Comparison of ENCODE assay signal across 24 cellular contexts in the genomic region with DNA sequence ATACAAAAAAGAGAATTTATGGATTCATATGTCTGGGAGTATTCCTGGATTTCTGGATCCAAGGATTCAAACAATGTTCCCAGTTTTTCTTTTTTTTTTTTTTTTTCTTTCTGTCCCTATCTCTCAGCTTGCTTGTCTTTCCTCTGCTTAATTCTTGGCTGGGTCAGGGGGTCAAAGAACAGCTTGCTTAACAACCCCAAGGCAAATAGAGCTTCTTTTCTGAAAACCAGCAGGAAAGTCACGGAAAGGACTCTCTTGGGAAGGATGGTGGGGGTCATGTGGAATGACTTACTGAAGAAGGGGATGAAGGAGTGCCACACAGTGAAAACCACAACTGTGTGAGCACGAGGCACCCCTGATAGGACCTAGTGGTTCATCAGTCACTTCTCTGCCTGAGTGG. TPM values are rescaled to one million over a fixed set of nuclear protein-coding genes. Genes with fewer than 3 reads are reported as not detected.
DNase-seq lines count a peak whose midpoint lies in the region; ATAC-seq, FAIRE-seq and TF ChIP-seq lines count a peak whose summit lies in the region.
"Had no signal": no experiment of that assay in that cellular context is flagged by ENCODE, and none has a peak within 500 bp of the region (broad histone marks: within the 10 kb centered on the region; RNA-seq: fewer than 3 reads in every experiment).

No MANE protein-coding gene starts in this region.

- peak overlapping the region in 1 of 2 donors; percentile 54 for H3K27ac Mint-ChIP-seq in stimulated activated naive CD8-positive, alpha-beta T cell treated with anti-CD3 and anti-CD28 coated beads, Interleukin-15, amount 100 ng/mL, for 72 hours
- H3K27ac Mint-ChIP-seq: HFFc6; T-helper 2 cell treated with Interferon-gamma antibody and Interleukin-4, amounts not matched to agents 5 μg/mL and 100 μg/mL, for 36 hours had no signal

- DNase-seq in SK-MEL-5 (ENCODE audit: low read depth, low spot score) (peak; percentile 6), endothelial cell of umbilical vein (ENCODE audit: low read depth, low spot score) (peak; percentile 62), lower lobe of right lung (no peak), thoracic aorta (ENCODE audit: low spot score) (no peak), inferior parietal cortex (ENCODE audit: extremely low spot score) (no peak)
- DNase-seq in stimulated activated naive CD8-positive, alpha-beta T cell treated with anti-CD3 and anti-CD28 coated beads, Interleukin-15, amount 100 ng/mL, for 72 hours = no peak
- DNase-seq: activated CD4-positive, alpha-beta T cell treated with anti-CD3 and anti-CD28 coated beads, Interleukin-2, amount 50 U/mL, for 1 hour; aorta; dermis blood vessel endothelial cell; heart right ventricle; HFFc6; left colon; NCI-H1105 treated with DMSO at 0.1 percent for 48 hours; NCI-H2029; NCI-H2227 treated with DMSO at 0.1 percent for 48 hours had no signal

- H3K4me3 ChIP-seq in endothelial cell of umbilical vein (replicated peaks in 1 of 3; ENCODE audit: insufficient read depth in 1 of 3, low read depth in 1 of 3, low read length in 3 of 3) (no peak overlapping the region), lower lobe of right lung (no peak overlapping the region), thoracic aorta (no peak overlapping the region)
- H3K4me3 ChIP-seq: heart right ventricle, smooth muscle cell, suprapubic skin had no signal

- H3K9me3 ChIP-seq in endothelial cell of umbilical vein (replicated peaks; ENCODE audit: control insufficient read depth, insufficient read depth, low read length) (no peaks in the 10 kb centered on the region), lower lobe of right lung (no peaks in the 10 kb centered on the region), thoracic aorta (no peaks in the 10 kb centered on the region)
- H3K9me3 ChIP-seq: heart right ventricle, suprapubic skin had no signal

- H3K9me3 Mint-ChIP-seq in stimulated activated naive CD8-positive, alpha-beta T cell treated with anti-CD3 and anti-CD28 coated beads, Interleukin-15, amount 100 ng/mL, for 72 hours = no peaks in the 10 kb centered on the region
- H3K9me3 Mint-ChIP-seq: activated naive CD4-positive, alpha-beta T cell treated with anti-CD3 and anti-CD28 coated beads, Interleukin-2, amount 50 U/mL, for 72 hours; activated T-helper 17 cell treated with anti-CD3 and anti-CD28 coated beads, Interleukin-2, amount 50 U/mL, for 72 hours; HFFc6; IgD-negative memory B cell; T-helper 2 cell treated with Interferon-gamma antibody and Interleukin-4, amounts not matched to agents 5 μg/mL and 100 μg/mL, for 36 hours had no signal

- in situ Hi-C loops in SK-MEL-5 (cut with HindIII; ENCODE audit: low pct_unique_long_range_greater_than_20kb, low sequenced_read_pairs) = no loop called here

- H3K27ac ChIP-seq in endothelial cell of umbilical vein (ENCODE audit: insufficient read depth, low read depth, low read length) = no peak overlapping the region
- peak overlapping the region; percentile 1 for H3K27ac ChIP-seq in lower lobe of right lung
- peak overlapping the region; percentile 27 to 31 for H3K27ac ChIP-seq in thoracic aorta
- H3K27ac ChIP-seq: C4-2B, suprapubic skin had no signal

- H3K4me1 ChIP-seq in endothelial cell of umbilical vein (ENCODE audit: control insufficient read depth, extremely low read depth, insufficient read depth, low read length) (peaks cover 17% of the 10 kb centered on the region), lower lobe of right lung (peaks cover 39% of the 10 kb centered on the region), thoracic aorta (ENCODE audit: control insufficient read depth in 1 of 2, low read depth in 2 of 2) (peaks cover 20 to 49% of the 10 kb centered on the region in 2 donors)

- dilution Hi-C loops in endothelial cell of umbilical vein (cut with MboI; ENCODE audit: extremely low pct_ligation_motif_present, low sequenced_read_pairs) = no loop called here

- POLR2A ChIA-PET in endothelial cell of umbilical vein (lab: Charles Lee) = no interaction called here

- intact Hi-C loops in endothelial cell of umbilical vein (cut with micrococcal nuclease) = no loop called here
- intact Hi-C loops in lower lobe of right lung (cut with DNase I) = no loop called here

- TF ChIP-seq CTCF in endothelial cell of umbilical vein (IDR thresholded peaks at IDR 0.05; ENCODE audit: extremely low read depth in 1 of 2, insufficient read depth in 1 of 2, low read depth in 1 of 2, low read length in 2 of 2) (no peak), lower lobe of right lung (IDR thresholded peaks at IDR 0.05) (no peak), thoracic aorta (IDR thresholded peaks at IDR 0.05) (no peak)

- H3K9ac ChIP-seq in endothelial cell of umbilical vein (replicated peaks; ENCODE audit: extremely low read depth, insufficient read depth, low read length) = no peak overlapping the region

- CTCF ChIA-PET in endothelial cell of umbilical vein (lab: Charles Lee) = interaction anchor here (0.6 to 2.7 kb wide), 5 partner anchors 8 to 34 kb away, joined by 4 to 9 read pairs (median 4); no protein-coding TSS in a partner anchor

- no peaks in the 10 kb centered on the region for H3K27me3 ChIP-seq in endothelial cell of umbilical vein (ENCODE audit: control insufficient read depth in 2 of 2, insufficient read depth in 2 of 2, low read length in 2 of 2)
- H3K27me3 ChIP-seq in lower lobe of right lung (ENCODE audit: low read depth) = no peaks in the 10 kb centered on the region
- no peaks in the 10 kb centered on the region for H3K27me3 ChIP-seq in thoracic aorta (replicated peaks; ENCODE audit: insufficient read depth)
- H3K27me3 ChIP-seq: heart right ventricle, suprapubic skin had no signal

- no peaks in the 10 kb centered on the region for H3K36me3 ChIP-seq in endothelial cell of umbilical vein (ENCODE audit: control insufficient read depth in 2 of 2, extremely low read depth in 1 of 2, insufficient read depth in 2 of 2, low read length in 2 of 2)
- H3K36me3 ChIP-seq in lower lobe of right lung = no peaks in the 10 kb centered on the region
- H3K36me3 ChIP-seq in thoracic aorta = no peaks in the 10 kb centered on the region
- H3K36me3 ChIP-seq: heart right ventricle, suprapubic skin had no signal

- no peak overlapping the region for H3K4me3 Mint-ChIP-seq in stimulated activated naive CD8-positive, alpha-beta T cell treated with anti-CD3 and anti-CD28 coated beads, Interleukin-15, amount 100 ng/mL, for 72 hours
- H3K4me3 Mint-ChIP-seq: activated T-helper 17 cell treated with anti-CD3 and anti-CD28 coated beads, Interleukin-2, amount 50 U/mL, for 72 hours; HFFc6; IgD-negative memory B cell; T-helper 2 cell treated with Interferon-gamma antibody and Interleukin-4, amounts not matched to agents 5 μg/mL and 100 μg/mL, for 36 hours had no signal

- TF ChIP-seq POLR2A in endothelial cell of umbilical vein (IDR thresholded peaks at IDR 0.05; ENCODE audit: low read depth, low read length) = no peak

- no TSS peak for BruUV-seq in endothelial cell of umbilical vein (replicated peaks; lab: Mats Ljungman, UMichigan)

- H4K20me1 ChIP-seq in endothelial cell of umbilical vein (replicated peaks; ENCODE audit: control insufficient read depth, extremely low read depth, insufficient read depth, low read length) = no peaks in the 10 kb centered on the region

- no peaks in the 10 kb centered on the region for H3K27me3 Mint-ChIP-seq in stimulated activated naive CD8-positive, alpha-beta T cell treated with anti-CD3 and anti-CD28 coated beads, Interleukin-15, amount 100 ng/mL, for 72 hours
- H3K27me3 Mint-ChIP-seq: activated T-helper 17 cell treated with anti-CD3 and anti-CD28 coated beads, Interleukin-2, amount 50 U/mL, for 72 hours; IgD-negative memory B cell had no signal

- H3K79me2 ChIP-seq in endothelial cell of umbilical vein (ENCODE audit: control insufficient read depth, insufficient read depth, low read length) = no peaks in the 10 kb centered on the region

- H3K9me1 ChIP-seq in endothelial cell of umbilical vein (replicated peaks; ENCODE audit: control insufficient read depth, extremely low read depth, insufficient read depth, low read length) = no peaks in the 10 kb centered on the region

- no peak overlapping the region for H2AFZ ChIP-seq in endothelial cell of umbilical vein (ENCODE audit: low read depth, low read length)

- H3K4me1 Mint-ChIP-seq in stimulated activated naive CD8-positive, alpha-beta T cell treated with anti-CD3 and anti-CD28 coated beads, Interleukin-15, amount 100 ng/mL, for 72 hours = peaks cover 1% of the 10 kb centered on the region
- H3K4me1 Mint-ChIP-seq: activated T-helper 17 cell treated with anti-CD3 and anti-CD28 coated beads, Interleukin-2, amount 50 U/mL, for 72 hours had no signal

- no peak for ATAC-seq in lower lobe of right lung
- no peak for ATAC-seq in thoracic aorta (ENCODE audit: insufficient number of reproducible peaks, low FRiP score, low read depth)
- ATAC-seq in HG03196 (IDR thresholded peaks at IDR 0.05; ENCODE audit: unreplicated experiment) = no peak
- ATAC-seq in stimulated activated naive CD8-positive, alpha-beta T cell treated with anti-CD3 and anti-CD28 coated beads, Interleukin-15, amount 100 ng/mL, for 72 hours = no peak
- ATAC-seq in GM18909 (IDR thresholded peaks at IDR 0.05; ENCODE audit: poor library complexity, unreplicated experiment) = no peak
- ATAC-seq: activated naive CD4-positive, alpha-beta T cell treated with anti-CD3 and anti-CD28 coated beads, Interleukin-2, amount 50 U/mL, for 72 hours; activated T-helper 17 cell treated with anti-CD3 and anti-CD28 coated beads, Interleukin-2, amount 50 U/mL, for 72 hours; heart right ventricle; left colon had no signal

- no peak for FAIRE-seq in endothelial cell of umbilical vein (lab: Jason Lieb, UNC)

- no peak overlapping the region for H3K4me2 ChIP-seq in endothelial cell of umbilical vein (ENCODE audit: insufficient read depth, low read length)
- H3K4me2 ChIP-seq: smooth muscle cell had no signal

TF ChIP-seq in endothelial cell of umbilical vein, 7 proteins besides CTCF, POLR2A, EP300 and RAD21 (continues in another document):
- no peak for TF ChIP-seq JUN (IDR thresholded peaks at IDR 0.05; ENCODE audit: borderline replicate concordance, insufficient read depth, insufficient read length, low read depth)
- TF ChIP-seq MYC (IDR thresholded peaks at IDR 0.05; ENCODE audit: low read depth, low read length) = no peak
- no peak for TF ChIP-seq POLR2AphosphoS5 (IDR thresholded peaks at IDR 0.05; ENCODE audit: insufficient read depth, low read depth, low read length)

RNA-seq across cellular contexts. Expression of a gene that starts 36.1 kb away (rescaled TPM):
- 4.2 and 4.8 TPM in 2 replicates for total RNA-seq in SK-MEL-5 (2014; rRNA removed; shearing (Covaris generic))
- polyA plus RNA-seq in SK-MEL-5 (2015; cell fraction: cytosol; rRNA removed) = 9.7 and 10.5 TPM in 2 replicates
- polyA plus RNA-seq in SK-MEL-5 (2015; cell fraction: nucleus; rRNA removed) = 3.6 and 5.8 TPM in 2 replicates
- total RNA-seq in endothelial cell of umbilical vein (29.1 and 29.5 TPM in 2 replicates), lower lobe of right lung (68.7 TPM), thoracic aorta (10 to 100 TPM; 85.3 to 90.2 TPM)
- 9.6 and 13.1 TPM in 2 replicates for polyA plus RNA-seq in endothelial cell of umbilical vein
- polyA plus RNA-seq in endothelial cell of umbilical vein (2011; cell fraction: cytosol; rRNA removed) = 17.0 and 17.2 TPM in 2 replicates
- polyA plus RNA-seq in endothelial cell of umbilical vein (2011; cell fraction: nucleus; rRNA removed) = 18.3 and 19.9 TPM in 2 replicates
- 18.3 and 20.4 TPM in 2 replicates for polyA plus RNA-seq in endothelial cell of umbilical vein (2012)
- polyA minus RNA-seq in endothelial cell of umbilical vein = 9.6 and 16.1 TPM in 2 replicates
- 5.8 TPM for polyA minus RNA-seq in endothelial cell of umbilical vein (2011; cell fraction: cytosol; rRNA and poly(A)+ RNA removed)
- polyA minus RNA-seq in endothelial cell of umbilical vein (2011; cell fraction: nucleus; rRNA and poly(A)+ RNA removed) = 6.0 and 7.9 TPM in 2 replicates

Comparison
In these comparisons a context has a peak if more than half of its experiments do, and no peak if none do; other contexts are left out.
1. DNase-seq: peak in SK-MEL-5 (single experiment) and endothelial cell of umbilical vein (single experiment); none in lower lobe of right lung (single experiment), thoracic aorta (single experiment), stimulated activated naive CD8-positive, alpha-beta T cell treated with anti-CD3 and anti-CD28 coated beads, Interleukin-15, amount 100 ng/mL, for 72 hours (0 of 2) and inferior parietal cortex (single experiment).